In the genomic region with DNA sequence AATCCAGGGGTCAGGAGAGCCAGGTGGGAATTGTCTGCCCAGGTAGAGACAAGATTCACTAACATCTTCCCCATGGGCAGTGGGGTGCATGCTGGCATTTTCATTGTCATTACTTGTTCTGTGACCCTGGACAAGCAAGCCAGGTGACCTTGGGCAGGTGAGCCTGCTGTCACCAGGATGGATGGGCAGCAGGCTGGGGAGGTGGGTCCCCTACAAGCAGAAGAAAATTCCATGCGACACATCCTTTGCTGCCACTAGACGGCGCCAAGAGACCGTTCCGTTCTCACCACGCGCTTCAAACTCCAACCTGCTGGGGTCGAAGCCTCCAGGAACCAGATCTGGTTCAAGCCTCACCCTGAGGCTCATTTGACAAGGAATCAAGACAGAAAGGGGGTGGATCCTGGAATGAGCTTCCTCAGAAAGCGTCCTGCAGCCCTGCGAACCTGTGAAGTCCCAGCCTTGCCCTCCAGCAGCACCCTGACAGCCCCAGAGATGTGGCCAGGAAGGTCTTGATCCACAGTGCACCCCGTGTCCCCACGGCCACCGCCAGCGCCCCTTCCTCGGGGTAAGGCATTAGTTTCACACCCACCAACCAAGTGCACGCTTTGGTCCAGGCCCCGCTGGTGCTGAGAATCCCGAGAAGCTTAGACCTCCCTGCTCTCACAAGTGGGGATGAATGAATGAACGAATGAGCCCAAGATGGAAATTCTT, we compare ENCODE assay signal across 8 cellular contexts. TPM values are rescaled to one million over a fixed set of nuclear protein-coding genes. Genes with fewer than 3 reads are reported as not detected.
DNase-seq lines count a peak whose midpoint lies in the region; ATAC-seq and TF ChIP-seq lines count a peak whose summit lies in the region.

No MANE protein-coding gene starts in this region.

- POLR2A ChIA-PET in naive thymus-derived CD4-positive, alpha-beta T cell (lab: Charles Lee) = interaction anchor here (1.0 to 1.6 kb wide), 5 partner anchors 12 to 261 kb away, joined by 3 to 11 read pairs (median 3); no protein-coding TSS in a partner anchor

- TF ChIP-seq POLR2A in Peyer's patch (IDR thresholded peaks at IDR 0.05) = no peak
- TF ChIP-seq POLR2A in esophagus muscularis mucosa (IDR thresholded peaks at IDR 0.05; ENCODE audit: low read depth) = no peak

- peak overlapping the region in 4 of 10 donors; percentile 5 to 65 (median 20) for H3K4me3 Mint-ChIP-seq in naive thymus-derived CD4-positive, alpha-beta T cell
- H3K4me3 Mint-ChIP-seq in stimulated activated naive B cell treated with anti-CD40 and anti-IgM and Interleukin-4, amounts not matched to agents 10 μg/mL and 1 μg/mL and 100 μg/mL, for 72 hours = no peak overlapping the region

- H3K27ac ChIP-seq in Peyer's patch = no peak overlapping the region
- no peak overlapping the region for H3K27ac ChIP-seq in esophagus muscularis mucosa (replicated peaks in 1 of 4)
- no peak overlapping the region for H3K27ac ChIP-seq in naive thymus-derived CD4-positive, alpha-beta T cell (ENCODE audit: low read depth, low read length)

- TF ChIP-seq EP300 in esophagus muscularis mucosa (IDR thresholded peaks at IDR 0.05) = no peak

- 31% methylated on average over 18 of the region's 19 CpGs for WGBS in esophagus muscularis mucosa

- H3K4me3 ChIP-seq in Peyer's patch (no peak overlapping the region), esophagus muscularis mucosa (no peak overlapping the region)
- H3K4me3 ChIP-seq in naive thymus-derived CD4-positive, alpha-beta T cell (ENCODE audit: low read length) = no peak overlapping the region

- TF ChIP-seq CTCF in LNCAP (IDR thresholded peaks at IDR 0.05) = peak; percentile 76
- TF ChIP-seq CTCF in Peyer's patch (IDR thresholded peaks at IDR 0.05) = peak; percentile 84 to 93 (median 86)
- peak; percentile 85 to 96 (median 88) for TF ChIP-seq CTCF in esophagus muscularis mucosa (IDR thresholded peaks at IDR 0.05)

- H3K27ac Mint-ChIP-seq in naive thymus-derived CD4-positive, alpha-beta T cell = peak overlapping the region in 5 of 9 donors; percentile 13 to 85 (median 62)
- peak overlapping the region; percentile 68 for H3K27ac Mint-ChIP-seq in stimulated activated naive B cell treated with anti-CD40 and anti-IgM and Interleukin-4, amounts not matched to agents 10 μg/mL and 1 μg/mL and 100 μg/mL, for 72 hours

- intact Hi-C loops in esophagus muscularis mucosa (cut with DNase I) = loop anchor here (2.0 to 5.0 kb wide), 2 partner anchors 136 to 356 kb away; a partner anchor contains a TSS
- intact Hi-C loops in naive thymus-derived CD4-positive, alpha-beta T cell (cut with micrococcal nuclease) = loop anchor here (1.0 to 5.0 kb wide), 11 partner anchors 59 to 556 kb away; a partner anchor contains a TSS

- H3K36me3 ChIP-seq in Peyer's patch = no peaks in the 10 kb centered on the region
- no peaks in the 10 kb centered on the region for H3K36me3 ChIP-seq in esophagus muscularis mucosa
- H3K36me3 ChIP-seq in naive thymus-derived CD4-positive, alpha-beta T cell (ENCODE audit: control insufficient read depth in 2 of 3, insufficient read depth in 3 of 3, low read length in 3 of 3) = peaks cover 0 to 5% (median 0%) of the 10 kb centered on the region in 3 experiments

- DNase-seq in DMS 273 treated with DMSO at 0.1 percent for 48 hours (lab: John Stamatoyannopoulos, UW) (peak; percentile 67), Peyer's patch (peak; percentile 68 to 89 (median 79)), esophagus muscularis mucosa (ENCODE audit: extremely low spot score) (no peak)
- DNase-seq in activated T-cell treated with anti-CD3 and anti-CD28 coated beads, Interleukin-2, amount 50 U/mL, for 1 hour = peak; percentile 76
- peak; percentile 53 to 76 (median 70) for DNase-seq in naive thymus-derived CD4-positive, alpha-beta T cell
- peak; percentile 67 for DNase-seq in stimulated activated naive B cell treated with anti-CD40 and anti-IgM and Interleukin-4, amounts not matched to agents 10 μg/mL and 1 μg/mL and 100 μg/mL, for 72 hours

- no peaks in the 10 kb centered on the region for H3K9me3 ChIP-seq in Peyer's patch
- H3K9me3 ChIP-seq in esophagus muscularis mucosa = no peaks in the 10 kb centered on the region
- H3K9me3 ChIP-seq in naive thymus-derived CD4-positive, alpha-beta T cell (ENCODE audit: control insufficient read depth in 2 of 3, low read length in 3 of 3) = no peaks in the 10 kb centered on the region

- H3K27me3 ChIP-seq in Peyer's patch (no peaks in the 10 kb centered on the region), esophagus muscularis mucosa (no peaks in the 10 kb centered on the region)
- no peaks in the 10 kb centered on the region for H3K27me3 ChIP-seq in naive thymus-derived CD4-positive, alpha-beta T cell (ENCODE audit: control insufficient read depth in 2 of 2, insufficient read depth in 2 of 2, low read length in 2 of 2)

- H3K4me1 Mint-ChIP-seq in naive thymus-derived CD4-positive, alpha-beta T cell = peaks cover 13 to 28% (median 26%) of the 10 kb centered on the region in 7 donors
- H3K4me1 Mint-ChIP-seq in stimulated activated naive B cell treated with anti-CD40 and anti-IgM and Interleukin-4, amounts not matched to agents 10 μg/mL and 1 μg/mL and 100 μg/mL, for 72 hours = peaks cover 11 to 32% of the 10 kb centered on the region in 2 donors

- CTCF ChIA-PET in naive thymus-derived CD4-positive, alpha-beta T cell (lab: Charles Lee) = interaction anchor here (0.5 to 2.6 kb wide), 10 partner anchors 10 to 561 kb away, joined by 3 to 16 read pairs (median 4); no protein-coding TSS in a partner anchor

- no peaks in the 10 kb centered on the region for H3K36me3 Mint-ChIP-seq in naive thymus-derived CD4-positive, alpha-beta T cell
- H3K36me3 Mint-ChIP-seq in stimulated activated naive B cell treated with anti-CD40 and anti-IgM and Interleukin-4, amounts not matched to agents 10 μg/mL and 1 μg/mL and 100 μg/mL, for 72 hours = peaks cover 0 to 2% of the 10 kb centered on the region in 2 donors

- H3K9me3 Mint-ChIP-seq in naive thymus-derived CD4-positive, alpha-beta T cell = no peaks in the 10 kb centered on the region
- H3K9me3 Mint-ChIP-seq in stimulated activated naive B cell treated with anti-CD40 and anti-IgM and Interleukin-4, amounts not matched to agents 10 μg/mL and 1 μg/mL and 100 μg/mL, for 72 hours = no peaks in the 10 kb centered on the region

- peak; percentile 46 for ATAC-seq in naive thymus-derived CD4-positive, alpha-beta T cell
- peak; percentile 35 to 48 for ATAC-seq in stimulated activated naive B cell treated with anti-CD40 and anti-IgM and Interleukin-4, amounts not matched to agents 10 μg/mL and 1 μg/mL and 100 μg/mL, for 72 hours (replicated peaks)
- ATAC-seq in GM18517 (IDR thresholded peaks at IDR 0.05; ENCODE audit: unreplicated experiment) = no peak

- H3K4me1 ChIP-seq in Peyer's patch (peaks cover 0 to 34% (median 0%) of the 10 kb centered on the region in 4 donors), esophagus muscularis mucosa (peaks cover 27 to 51% (median 43%) of the 10 kb centered on the region in 4 donors)
- H3K4me1 ChIP-seq in naive thymus-derived CD4-positive, alpha-beta T cell (ENCODE audit: control insufficient read depth in 2 of 2, insufficient read depth in 2 of 2, low read length in 2 of 2) = peaks cover 12% of the 10 kb centered on the region in 2 donors

- peaks cover 0 to 2% (median 0%) of the 10 kb centered on the region in 5 donors for H3K27me3 Mint-ChIP-seq in naive thymus-derived CD4-positive, alpha-beta T cell
- H3K27me3 Mint-ChIP-seq in stimulated activated naive B cell treated with anti-CD40 and anti-IgM and Interleukin-4, amounts not matched to agents 10 μg/mL and 1 μg/mL and 100 μg/mL, for 72 hours = peaks cover 0 to 4% of the 10 kb centered on the region in 2 donors

RNA-seq across cellular contexts. Expression of a gene that starts 3.2 kb away (rescaled TPM):
- total RNA-seq in Peyer's patch (100 to 1,000 TPM; 386 to 531 (median 472) TPM), esophagus muscularis mucosa (100 to 1,000 TPM; 608 to 897 (median 728) TPM)
- total RNA-seq in naive thymus-derived CD4-positive, alpha-beta T cell = 100 to 1,000 TPM; 252 to 310 (median 273) TPM
- 10 to 100 TPM; 28.9 to 39.8 TPM for polyA plus RNA-seq in naive thymus-derived CD4-positive, alpha-beta T cell
